In the genomic region with DNA sequence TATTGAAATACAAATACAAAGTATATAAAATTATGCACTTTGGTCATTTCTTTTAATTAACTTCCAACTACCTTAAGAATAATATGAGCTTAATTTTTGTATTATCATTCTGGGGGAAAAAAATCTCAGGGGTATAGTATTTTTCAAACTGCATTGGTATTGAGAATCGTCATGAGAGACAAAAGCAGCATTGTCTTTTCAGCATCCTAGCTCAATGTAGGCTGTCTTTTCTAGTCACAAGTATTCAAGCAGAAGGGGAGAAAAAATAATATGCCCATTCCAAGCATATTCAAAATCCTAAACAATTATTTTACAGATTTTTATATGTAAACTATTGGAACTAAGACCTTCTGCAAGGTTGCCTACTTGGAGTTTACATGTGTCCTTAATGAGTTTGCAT, we compare ENCODE assay signal across 24 cellular contexts.
"Had no signal": no experiment of that assay in that cellular context is flagged by ENCODE, and none has a peak within 500 bp of the region (broad histone marks: within the 10 kb centered on the region; RNA-seq: fewer than 3 reads in every experiment).

No MANE protein-coding gene starts in this region.

- H3K4me3 Mint-ChIP-seq: natural killer cell; nephron; neural progenitor cell; stimulated activated effector memory CD8-positive, alpha-beta T cell treated with anti-CD3 and anti-CD28 coated beads, Interleukin-12 subunit alpha, Interleukin-12 subunit beta, amount 100 ng/mL, for 72 hours; stimulated activated naive B cell treated with anti-CD40 and anti-IgM and Interleukin-4, amounts not matched to agents 10 μg/mL and 1 μg/mL and 100 μg/mL, for 72 hours; stimulated activated naive CD8-positive, alpha-beta T cell treated with anti-CD3 and anti-CD28 coated beads, Interleukin-15, Interleukin-2, amounts not matched to agents 100 ng/mL and 50 ng/mL, for 24 hours had no signal

- ATAC-seq: natural killer cell; right cardiac atrium; right lobe of liver; stimulated activated effector memory CD8-positive, alpha-beta T cell treated with anti-CD3 and anti-CD28 coated beads, Interleukin-12 subunit alpha, Interleukin-12 subunit beta, amount 100 ng/mL, for 72 hours; stimulated activated naive B cell treated with anti-CD40 and anti-IgM and Interleukin-4, amounts not matched to agents 10 μg/mL and 1 μg/mL and 100 μg/mL, for 72 hours had no signal

- H3K36me3 Mint-ChIP-seq: neural progenitor cell; stimulated activated effector memory CD8-positive, alpha-beta T cell treated with anti-CD3 and anti-CD28 coated beads, Interleukin-12 subunit alpha, Interleukin-12 subunit beta, amount 100 ng/mL, for 72 hours had no signal

- H3K9me3 Mint-ChIP-seq: stimulated activated naive CD8-positive, alpha-beta T cell treated with anti-CD3 and anti-CD28 coated beads, Interleukin-15, Interleukin-2, amounts not matched to agents 100 ng/mL and 50 ng/mL, for 24 hours had no signal

- H3K4me1 Mint-ChIP-seq: natural killer cell; nephron; neural progenitor cell; stimulated activated effector memory CD8-positive, alpha-beta T cell treated with anti-CD3 and anti-CD28 coated beads, Interleukin-12 subunit alpha, Interleukin-12 subunit beta, amount 100 ng/mL, for 72 hours; stimulated activated naive B cell treated with anti-CD40 and anti-IgM and Interleukin-4, amounts not matched to agents 10 μg/mL and 1 μg/mL and 100 μg/mL, for 72 hours had no signal

- H3K27me3 Mint-ChIP-seq: stimulated activated naive B cell treated with anti-CD40 and anti-IgM and Interleukin-4, amounts not matched to agents 10 μg/mL and 1 μg/mL and 100 μg/mL, for 72 hours; stimulated activated naive CD8-positive, alpha-beta T cell treated with anti-CD3 and anti-CD28 coated beads, Interleukin-15, Interleukin-2, amounts not matched to agents 100 ng/mL and 50 ng/mL, for 24 hours had no signal

- H3K9me3 ChIP-seq: ovary, prostate gland, right lobe of liver, sigmoid colon, stomach, thoracic aorta, thyroid gland, vagina had no signal

- H3K27ac Mint-ChIP-seq: natural killer cell; nephron; neural progenitor cell; stimulated activated effector memory CD8-positive, alpha-beta T cell treated with anti-CD3 and anti-CD28 coated beads, Interleukin-12 subunit alpha, Interleukin-12 subunit beta, amount 100 ng/mL, for 72 hours; stimulated activated naive B cell treated with anti-CD40 and anti-IgM and Interleukin-4, amounts not matched to agents 10 μg/mL and 1 μg/mL and 100 μg/mL, for 72 hours; stimulated activated naive CD8-positive, alpha-beta T cell treated with anti-CD3 and anti-CD28 coated beads, Interleukin-15, Interleukin-2, amounts not matched to agents 100 ng/mL and 50 ng/mL, for 24 hours had no signal

- DNase-seq: natural killer cell; occipital lobe; ovary; right cardiac atrium; right lobe of liver; sigmoid colon; small intestine; stimulated activated CD4-positive, alpha-beta T cell treated with anti-CD3 and anti-CD28 coated beads, Interleukin-15, amount 100 ng/mL, for 24 hours; stimulated activated CD4-positive, alpha-beta T cell treated with anti-CD3 and anti-CD28 coated beads, Interleukin-2, amount 100 ng/mL, for 24 hours; stimulated activated CD4-positive, alpha-beta T cell treated with anti-CD3 and anti-CD28 coated beads, Interleukin-2, amount 100 ng/mL, for 48 hours; stimulated activated CD4-positive, alpha-beta T cell treated with anti-CD3 and anti-CD28 coated beads, Interleukin-4, amount 100 ng/mL, for 24 hours; stimulated activated naive B cell treated with anti-CD40 and anti-IgM and Interleukin-4, amounts not matched to agents 10 μg/mL and 1 μg/mL and 100 μg/mL, for 72 hours; stimulated activated naive CD4-positive, alpha-beta T cell treated with Interleukin-2 at 50 U/mL for 16 hours; stomach; thyroid gland; trophoblast cell; upper lobe of left lung had no signal
